25 cellular contexts compared by ENCODE assay signal in the genomic region with DNA sequence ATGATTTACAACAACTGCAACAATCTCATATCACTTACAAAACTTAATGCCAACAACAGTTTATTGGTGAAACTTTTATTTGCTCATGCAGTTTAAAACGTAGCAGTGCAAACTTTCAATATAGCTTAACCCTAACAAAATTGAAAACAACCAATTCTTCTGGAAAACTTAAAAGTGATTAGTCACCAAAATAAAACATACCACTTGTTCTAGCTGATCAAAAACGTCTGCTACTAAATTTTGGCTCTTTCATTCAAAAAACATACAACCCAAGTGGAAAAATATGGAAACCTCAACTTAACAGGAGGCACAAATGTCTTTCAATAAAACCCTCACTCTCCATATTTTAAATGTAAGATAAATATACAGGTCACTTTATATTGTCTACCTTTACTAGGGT. TPM values are rescaled to one million over a fixed set of nuclear protein-coding genes. Genes with fewer than 3 reads are reported as not detected.
DNase-seq lines count a peak whose midpoint lies in the region; ATAC-seq, FAIRE-seq and TF ChIP-seq lines count a peak whose summit lies in the region.
"Had no signal": no experiment of that assay in that cellular context is flagged by ENCODE, and none has a peak within 500 bp of the region (broad histone marks: within the 10 kb centered on the region; RNA-seq: fewer than 3 reads in every experiment).

No MANE protein-coding gene starts in this region.

- H3K27ac Mint-ChIP-seq in HFFc6 = peak overlapping the region; percentile 78; the same call in 1 of the 2 replicates
- H3K27ac Mint-ChIP-seq in osteocyte (ENCODE audit: unreplicated experiment) = peak overlapping the region; percentile 78
- H3K27ac Mint-ChIP-seq: CD4-positive, alpha-beta memory T cell had no signal

- peak; percentile 37 for FAIRE-seq in endometrium (lab: Jason Lieb, UNC)
- FAIRE-seq: A549, GM12891, GM18507, H54 had no signal

- no peak overlapping the region for H3K4me3 ChIP-seq in fibroblast of mammary gland (ENCODE audit: control insufficient read depth, low read depth, low read length)
- H3K4me3 ChIP-seq: A549; BLaER1 treated with 17β-estradiol and CSF1 and Interleukin-3, amounts not matched to agents 10 nM and 100 nM; HAP-1 had no signal

- ATAC-seq in GM21576 (IDR thresholded peaks at IDR 0.05; ENCODE audit: unreplicated experiment) = no peak
- ATAC-seq: A549 had no signal

- H3K36me3 Mint-ChIP-seq in HFFc6 (ENCODE audit: low read depth) (peaks cover 72% of the 10 kb centered on the region), osteocyte (ENCODE audit: unreplicated experiment) (peaks cover 90% of the 10 kb centered on the region)
- H3K36me3 Mint-ChIP-seq: CD4-positive, alpha-beta memory T cell had no signal

- TF ChIP-seq CTCF in HFFc6 (IDR thresholded peaks at IDR 0.05) (no peak), fibroblast of mammary gland (conservative IDR thresholded peaks at IDR 0.05; ENCODE audit: control insufficient read depth, insufficient read depth, low read depth, low read length) (no peak), osteocyte (IDR thresholded peaks at IDR 0.05) (no peak)

- peaks cover 64% of the 10 kb centered on the region for H3K4me1 Mint-ChIP-seq in HFFc6 (ENCODE audit: low read depth)
- H3K4me1 Mint-ChIP-seq in osteocyte (ENCODE audit: unreplicated experiment) = peaks cover 89% of the 10 kb centered on the region
- H3K4me1 Mint-ChIP-seq: CD4-positive, alpha-beta memory T cell had no signal

- DNase-seq in HFFc6 = no peak
- peak; percentile 43 for DNase-seq in fibroblast of mammary gland (ENCODE audit: low read depth)
- no peak for DNase-seq in osteocyte (ENCODE audit: extremely low spot score, unreplicated experiment)
- no peak for DNase-seq in stimulated activated CD4-positive, alpha-beta T cell treated with anti-CD3 and anti-CD28 coated beads, Interleukin-4, amount 100 ng/mL, for 24 hours
- DNase-seq in NCI-H345 treated with DMSO at 0.1 percent for 48 hours (lab: John Stamatoyannopoulos, UW; ENCODE audit: unreplicated experiment) = no peak
- DNase-seq: 8988T; ACHN; AML-193; BE2C; Calu3; CD4-positive, alpha-beta memory T cell; COR-L47; DMS53; DMS79 treated with DMSO at 0.1 percent for 48 hours; GF-D8; GOT3 had no signal

- H3K27me3 Mint-ChIP-seq in HFFc6 (ENCODE audit: insufficient read depth) (peaks cover 2% of the 10 kb centered on the region; the same call in 1 of the 2 replicates), osteocyte (ENCODE audit: unreplicated experiment) (no peaks in the 10 kb centered on the region)

- H3K4me3 Mint-ChIP-seq in HFFc6 (no peak overlapping the region), osteocyte (ENCODE audit: unreplicated experiment) (no peak overlapping the region)

- H3K9me3 Mint-ChIP-seq in HFFc6 (no peaks in the 10 kb centered on the region), osteocyte (ENCODE audit: unreplicated experiment) (no peaks in the 10 kb centered on the region)

RNA-seq across cellular contexts. Expression of a gene that starts 39.6 kb away (rescaled TPM):
- 100 to 1,000 TPM; 205 to 304 (median 227) TPM for total RNA-seq in HFFc6 (2021; fragmentation: NEBNext Ultra II Directional; extraction: Animal tissue kit (Norgen Biotek cat#: 25700))
- total RNA-seq in osteocyte = 2,335 and 2,423 TPM in 2 replicates
- total RNA-seq: CD4-positive, alpha-beta memory T cell; G401 had no signal
